Comparison of ENCODE assay signal across 14 cellular contexts in the genomic region with DNA sequence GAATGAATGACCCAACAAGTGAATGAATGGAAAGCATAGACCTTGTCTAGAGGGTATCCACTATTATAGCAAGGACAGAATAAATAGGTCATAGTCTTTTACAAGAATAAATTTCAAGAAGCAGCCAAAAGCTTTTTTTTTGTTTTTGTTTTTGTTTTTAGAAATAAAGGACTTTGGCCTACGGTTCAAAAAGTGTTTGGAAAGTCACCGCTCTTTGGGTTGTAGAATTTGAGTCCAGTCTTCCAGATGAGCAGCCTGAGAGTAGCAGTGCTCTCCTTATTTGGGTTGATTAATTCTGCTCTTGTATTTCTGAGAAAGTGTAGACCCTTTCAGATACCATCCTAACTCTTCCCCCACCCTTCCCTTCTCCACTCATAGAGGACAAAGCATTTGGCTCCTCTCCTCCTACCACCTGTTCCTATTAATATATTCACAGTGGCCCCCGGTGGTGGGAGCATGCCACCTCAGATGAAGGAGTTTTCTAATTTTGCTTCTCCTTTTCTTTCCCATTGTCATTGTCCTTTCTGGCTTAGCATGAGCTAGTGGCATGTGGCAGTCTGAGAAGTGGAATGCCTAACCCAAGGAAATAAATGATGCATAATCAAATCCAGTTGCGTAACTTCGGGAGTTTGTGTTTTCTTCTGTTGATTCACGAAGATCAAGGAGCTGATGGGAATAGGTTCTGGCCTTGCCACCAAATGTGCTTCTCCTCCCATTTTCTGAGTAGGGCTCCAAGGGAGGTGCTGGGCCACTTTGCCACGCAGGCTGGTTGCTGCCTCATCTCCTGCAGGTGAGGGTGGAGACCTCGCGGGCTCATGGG.
DNase-seq lines count a peak whose midpoint lies in the region; ATAC-seq and TF ChIP-seq lines count a peak whose summit lies in the region.
"Had no signal": no experiment of that assay in that cellular context is flagged by ENCODE, and none has a peak within 500 bp of the region (broad histone marks: within the 10 kb centered on the region; RNA-seq: fewer than 3 reads in every experiment).

No MANE protein-coding gene starts in this region.

- peak overlapping the region; percentile 60 for H2BK120ac ChIP-seq in trophoblast cell (ENCODE audit: insufficient read depth, low read length, poor library complexity)

- peak overlapping the region; percentile 57 for H3K18ac ChIP-seq in trophoblast cell (ENCODE audit: low read length)

- peak overlapping the region; percentile 92 for H3K4ac ChIP-seq in trophoblast cell (ENCODE audit: low read depth, low read length)

- H3K9me3 ChIP-seq in Loucy (ENCODE audit: insufficient read depth, low read depth, low read length) (no peaks in the 10 kb centered on the region; the same call in 1 of the 2 replicates), trophoblast cell (ENCODE audit: insufficient read depth, low read depth, low read length) (no peaks in the 10 kb centered on the region)
- H3K9me3 ChIP-seq: vagina had no signal

- no peak for ATAC-seq in GM21390 (IDR thresholded peaks at IDR 0.05; ENCODE audit: unreplicated experiment)
- no peak for ATAC-seq in HG02798 (IDR thresholded peaks at IDR 0.05; ENCODE audit: poor library complexity, unreplicated experiment)

- no peak overlapping the region for H4K8ac ChIP-seq in trophoblast cell (ENCODE audit: low read depth, low read length)

- H3K9ac ChIP-seq in Loucy (ENCODE audit: low read depth, low read length, poor library complexity, severe bottlenecking): no peak overlapping the region
- H3K9ac ChIP-seq in trophoblast cell (ENCODE audit: low read length): no peak overlapping the region

- H3K4me1 ChIP-seq in Loucy (ENCODE audit: insufficient read depth, low read length, poor library complexity, severe bottlenecking) (peaks cover 6% of the 10 kb centered on the region), trophoblast cell (ENCODE audit: control insufficient read depth in 1 of 2, insufficient read depth in 2 of 2, low read length in 2 of 2) (peaks cover 10 to 18% of the 10 kb centered on the region in 2 experiments)
- H3K4me1 ChIP-seq: vagina had no signal

- peak overlapping the region; percentile 4 for H2BK5ac ChIP-seq in trophoblast cell (ENCODE audit: low read depth, low read length, poor library complexity)

- no peaks in the 10 kb centered on the region for H4K20me1 ChIP-seq in Loucy (ENCODE audit: insufficient read depth, low read length, poor library complexity, severe bottlenecking)

- H3K79me2 ChIP-seq in Loucy (ENCODE audit: insufficient read depth, low read length): no peaks in the 10 kb centered on the region
- peaks cover 5% of the 10 kb centered on the region for H3K79me2 ChIP-seq in trophoblast cell (ENCODE audit: control insufficient read depth, insufficient read depth, low read length, poor library complexity)

- WGBS in trophoblast cell (ENCODE audit: extremely low coverage, insufficient coverage, insufficient read length): no CpG with 5 or more reads among the region's 9 CpGs

- no peak overlapping the region for H3K27ac ChIP-seq in trophoblast cell (ENCODE audit: low read depth, low read length)
- H3K27ac ChIP-seq: vagina had no signal

- H2AFZ ChIP-seq in Loucy (ENCODE audit: low read length): no peak overlapping the region
- no peak overlapping the region for H2AFZ ChIP-seq in trophoblast cell (ENCODE audit: insufficient read depth, low read length, poor library complexity)

- no peak overlapping the region for H4K12ac ChIP-seq in trophoblast cell (ENCODE audit: low read depth, low read length)

- no peak overlapping the region for H2BK12ac ChIP-seq in trophoblast cell (ENCODE audit: low read length)

- no peak overlapping the region for H3K23ac ChIP-seq in trophoblast cell (ENCODE audit: low read length)

- peak; percentile 30 for DNase-seq in NCI-H510A treated with DMSO at 0.1 percent for 48 hours (lab: John Stamatoyannopoulos, UW)
- no peak for DNase-seq in NCI-H510A (lab: John Stamatoyannopoulos, UW)
- no peak for DNase-seq in choroid plexus epithelial cell (ENCODE audit: low read depth)
- DNase-seq in trophoblast cell: no peak
- DNase-seq in NOMO-1 treated with dmso at 0.1 percent for 144 hours (lab: John Stamatoyannopoulos, UW; ENCODE audit: unreplicated experiment): no peak
- DNase-seq: activated CD4-positive, alpha-beta T cell treated with anti-CD3 and anti-CD28 coated beads, Interleukin-2, amount 50 U/mL, for 48 hours; cerebellar nuclear complex; HCEC 1CT; NCI-H1048; stimulated activated CD4-positive, alpha-beta T cell treated with anti-CD3 and anti-CD28 coated beads, Interleukin-2, amount 100 ng/mL, for 24 hours had no signal

- H3K9me2 ChIP-seq in Loucy (replicated peaks; ENCODE audit: low read depth, low read length): no peaks in the 10 kb centered on the region

- peak overlapping the region; percentile 79 for H2AK5ac ChIP-seq in trophoblast cell (ENCODE audit: low read length)

- H3K36me3 ChIP-seq in Loucy (ENCODE audit: insufficient read depth, low read length): no peaks in the 10 kb centered on the region
- H3K36me3 ChIP-seq in trophoblast cell (ENCODE audit: control insufficient read depth in 1 of 2, insufficient read depth in 2 of 2, low read length in 2 of 2): peaks cover 2 to 7% of the 10 kb centered on the region in 2 experiments
- H3K36me3 ChIP-seq: vagina had no signal

- peaks cover 18% of the 10 kb centered on the region for H3K79me1 ChIP-seq in trophoblast cell (ENCODE audit: low read length)

- peak overlapping the region; percentile 70 for H4K91ac ChIP-seq in trophoblast cell (ENCODE audit: low read depth, low read length)

- H3K4me2 ChIP-seq in Loucy (ENCODE audit: low read depth, low read length, poor library complexity, severe bottlenecking): no peak overlapping the region
- H3K4me2 ChIP-seq in trophoblast cell (ENCODE audit: low read length): no peak overlapping the region

- peak overlapping the region; percentile 60 for H3K14ac ChIP-seq in trophoblast cell (ENCODE audit: low read length)

- H3K27me3 ChIP-seq in Loucy (ENCODE audit: insufficient read depth, low read length, poor library complexity, severe bottlenecking) (no peaks in the 10 kb centered on the region), trophoblast cell (ENCODE audit: insufficient read depth, low read length) (no peaks in the 10 kb centered on the region)
- H3K27me3 ChIP-seq: vagina had no signal

- no peaks in the 10 kb centered on the region for H3F3A ChIP-seq in Loucy (ENCODE audit: low read depth)

- TF ChIP-seq CTCF in Loucy (conservative IDR thresholded peaks at IDR 0.05; ENCODE audit: low read length) (peak; percentile 73), choroid plexus epithelial cell (conservative IDR thresholded peaks at IDR 0.05; ENCODE audit: low read depth, low read length) (peak; percentile 51)

- no peak overlapping the region for H3K4me3 ChIP-seq in Loucy (ENCODE audit: low read length, poor library complexity, severe bottlenecking)
- no peak overlapping the region for H3K4me3 ChIP-seq in choroid plexus epithelial cell (ENCODE audit: low read depth, low read length)
- H3K4me3 ChIP-seq in trophoblast cell (ENCODE audit: low read depth, low read length): no peak overlapping the region
- H3K4me3 ChIP-seq: vagina had no signal
